9 cellular contexts compared by ENCODE assay signal in the genomic region with DNA sequence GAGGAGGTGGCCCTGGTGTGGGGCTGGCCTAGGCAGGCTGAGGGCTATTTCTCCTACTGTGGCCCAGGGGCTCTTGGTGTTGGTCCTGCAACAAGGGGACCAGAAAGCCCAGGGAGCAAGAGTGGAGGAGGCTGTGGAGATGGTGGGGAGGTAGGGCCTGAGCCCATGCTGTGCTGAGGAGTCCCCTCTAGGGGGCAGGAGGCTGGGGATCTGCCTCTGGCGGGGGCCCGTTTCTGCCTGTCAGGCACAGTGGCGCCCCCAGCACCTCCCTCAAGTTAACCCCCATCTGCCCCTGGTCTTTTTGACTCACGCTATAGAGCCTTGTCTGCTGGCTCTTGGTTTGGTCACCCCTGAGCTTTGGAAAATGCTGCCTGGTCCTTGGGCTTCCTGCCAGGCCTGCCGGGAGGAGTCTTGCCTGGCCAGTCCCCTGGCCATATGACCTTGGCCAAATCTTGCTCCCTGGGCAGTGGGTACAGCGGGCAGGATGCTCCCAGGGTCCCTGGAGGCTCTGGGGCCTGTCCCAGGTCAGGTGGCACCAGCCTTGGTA. TPM values are rescaled to one million over a fixed set of nuclear protein-coding genes. Genes with fewer than 3 reads are reported as not detected.
DNase-seq lines count a peak whose midpoint lies in the region; ATAC-seq and TF ChIP-seq lines count a peak whose summit lies in the region.
"Had no signal": no experiment of that assay in that cellular context is flagged by ENCODE, and none has a peak within 500 bp of the region (broad histone marks: within the 10 kb centered on the region; RNA-seq: fewer than 3 reads in every experiment).

No MANE protein-coding gene starts in this region.

- peak overlapping the region; percentile 71 for H3K4me2 ChIP-seq in PC-3 (ENCODE audit: low read length)

- H3K27me3 ChIP-seq in PC-3 (ENCODE audit: low read length), result no peaks in the 10 kb centered on the region

- DNase-seq in activated CD4-positive, CD25-positive, alpha-beta regulatory T cell treated with anti-CD3 and anti-CD28 coated beads, Interleukin-2, amount 50 U/mL, for 72 hours, result no peak
- peak; percentile 11 for DNase-seq in PC-3
- DNase-seq in epidermal melanocyte (ENCODE audit: insufficient read length, low spot score), result peak; percentile 24
- peak; percentile 58 for DNase-seq in stimulated activated CD8-positive, alpha-beta memory T cell treated with anti-CD3 and anti-CD28 coated beads, Interleukin-4, amount 100 ng/mL, for 48 hours
- no peak for DNase-seq in GOT3 (lab: John Stamatoyannopoulos, UW)
- no peak for DNase-seq in nucleus accumbens (lab: John Stamatoyannopoulos, UW)
- DNase-seq in NCI-H1930 (lab: John Stamatoyannopoulos, UW), result no peak

- no TSS peak for BruUV-seq in PC-3 (replicated peaks; lab: Mats Ljungman, UMichigan)

- H3K4me3 ChIP-seq in PC-3 (ENCODE audit: low read length), result peak overlapping the region; percentile 10; the same call in 1 of the 2 replicates

- peaks cover 72% of the 10 kb centered on the region for H4K20me1 ChIP-seq in PC-3 (ENCODE audit: low read length)

- no peak overlapping the region for H2AFZ ChIP-seq in PC-3 (ENCODE audit: low read length)

- H3K9me2 ChIP-seq in PC-3 (replicated peaks; ENCODE audit: low read length), result no peaks in the 10 kb centered on the region

- ATAC-seq in activated CD4-positive, CD25-positive, alpha-beta regulatory T cell treated with anti-CD3 and anti-CD28 coated beads, Interleukin-2, amount 50 U/mL, for 24 hours, result peak; percentile 35 to 42
- ATAC-seq in PC-3, result no peak

- POLR2A ChIA-PET in PC-3 (lab: Charles Lee; ENCODE audit: unreplicated experiment), result no interaction called here

- peak; percentile 61 for TF ChIP-seq CTCF in PC-3 (conservative IDR thresholded peaks at IDR 0.05; ENCODE audit: low read depth, low read length)

- intact Hi-C loops in PC-3 (cut with micrococcal nuclease), result no loop called here

- peaks cover 3% of the 10 kb centered on the region; the same call in 1 of the 2 replicates for H3K36me3 ChIP-seq in PC-3 (ENCODE audit: low read depth, low read length)
- H3K36me3 ChIP-seq: neutrophil had no signal

- H3K79me2 ChIP-seq in PC-3 (ENCODE audit: low read length), result peaks cover 100% of the 10 kb centered on the region

- H3K27ac ChIP-seq in PC-3 (ENCODE audit: low read length), result peak overlapping the region; percentile 32; the same call in 1 of the 2 replicates
- H3K27ac ChIP-seq: neutrophil had no signal

- no peak overlapping the region for H3K9ac ChIP-seq in PC-3 (ENCODE audit: low read length)

- no peaks in the 10 kb centered on the region for H3K9me3 ChIP-seq in PC-3 (ENCODE audit: low read length)
- H3K9me3 ChIP-seq: neutrophil had no signal

- no peaks in the 10 kb centered on the region for H3F3A ChIP-seq in PC-3 (ENCODE audit: low read length, unreplicated experiment)

- CTCF ChIA-PET in PC-3 (lab: Charles Lee), result no interaction called here

- peaks cover 74% of the 10 kb centered on the region for H3K4me1 ChIP-seq in PC-3 (ENCODE audit: insufficient read depth, low read length)

RNA-seq across cellular contexts. Expression of a gene that starts 5.9 kb away (rescaled TPM):
- total RNA-seq in PC-3 (2014; rRNA removed), result 50.9 and 56.9 TPM in 2 replicates

RNA-seq across cellular contexts. Expression of a gene that starts 49.2 kb away (rescaled TPM):
- total RNA-seq in PC-3 (2014; rRNA removed), result 26.1 and 33.0 TPM in 2 replicates

Comparison
In these comparisons a context has a peak if more than half of its experiments do, and no peak if none do; other contexts are left out.
1. DNase-seq: peak in PC-3 (single experiment), epidermal melanocyte (single experiment) and stimulated activated CD8-positive, alpha-beta memory T cell treated with anti-CD3 and anti-CD28 coated beads, Interleukin-4, amount 100 ng/mL, for 48 hours (single experiment); none in activated CD4-positive, CD25-positive, alpha-beta regulatory T cell treated with anti-CD3 and anti-CD28 coated beads, Interleukin-2, amount 50 U/mL, for 72 hours (single experiment), GOT3 (single experiment), nucleus accumbens (0 of 56) and NCI-H1930 (0 of 2).